21 cellular contexts compared by ENCODE assay signal in the genomic region with DNA sequence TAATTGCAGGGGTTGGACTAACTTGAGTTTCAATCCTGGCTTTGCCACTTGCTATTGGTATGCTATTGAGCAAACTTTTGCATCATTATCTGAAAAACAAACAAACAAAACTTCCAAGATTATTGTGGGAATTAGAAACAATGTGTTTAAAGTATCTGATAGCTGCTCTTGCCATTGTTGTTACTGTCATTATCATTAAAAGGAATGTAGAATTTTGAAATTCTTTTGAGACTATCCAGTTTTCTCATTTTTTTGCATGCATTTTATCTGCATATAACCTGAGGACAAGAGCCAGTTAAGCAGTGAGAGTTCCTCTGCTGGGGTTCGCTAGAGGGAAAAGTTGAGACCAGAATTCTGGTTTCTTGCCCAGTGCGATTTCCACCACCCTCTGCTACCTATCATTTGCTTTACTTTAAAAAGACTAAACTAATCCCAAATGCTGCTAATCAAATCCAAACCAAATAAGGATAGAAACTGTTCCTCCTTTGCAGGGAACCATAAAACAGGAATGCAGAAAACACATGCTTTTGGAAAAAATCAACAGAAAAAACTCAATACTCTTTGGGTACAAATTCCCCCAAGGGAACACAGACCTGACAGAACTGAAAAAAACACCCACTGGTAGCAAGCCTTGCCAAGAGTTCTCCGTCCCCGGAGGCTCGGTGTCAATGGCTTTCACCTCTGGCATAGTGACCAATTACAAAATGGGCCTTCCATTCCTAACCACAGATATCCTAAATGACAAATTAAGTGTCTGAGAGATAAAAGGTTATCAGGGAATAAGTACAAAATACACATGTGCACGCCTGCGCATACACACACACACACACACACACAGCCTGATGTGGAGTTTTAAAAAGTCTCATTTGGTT.
DNase-seq lines count a peak whose midpoint lies in the region; ATAC-seq and TF ChIP-seq lines count a peak whose summit lies in the region.
"Had no signal": no experiment of that assay in that cellular context is flagged by ENCODE, and none has a peak within 500 bp of the region (broad histone marks: within the 10 kb centered on the region; RNA-seq: fewer than 3 reads in every experiment).

No MANE protein-coding gene starts in this region.

- 26 to 27% methylated on average over 7 of the region's 7 CpGs for WGBS in GM23248 (ENCODE audit: low coverage in 1 of 2, low lambda C conversion rate in 2 of 2, missing lambda C conversion rate in 2 of 2), 2 experiments

- H2AFZ ChIP-seq in GM23248: peak overlapping the region; percentile 11; the same call in 1 of the 2 replicates

- no peak overlapping the region for H3K27ac ChIP-seq in GM23248
- no peak overlapping the region for H3K27ac ChIP-seq in left ventricle myocardium inferior (replicated peaks)
- peak overlapping the region; percentile 29 for H3K27ac ChIP-seq in subcutaneous abdominal adipose tissue (ENCODE audit: low read depth, low read length)
- H3K27ac ChIP-seq: ascending aorta, gastrocnemius medialis, left lung, sigmoid colon, stomach had no signal

- H3K9me3 Mint-ChIP-seq in stimulated activated memory B cell treated with anti-CD40 and anti-IgM and Interleukin-4, amounts not matched to agents 10 μg/mL and 1 μg/mL and 100 μg/mL, for 72 hours: no peaks in the 10 kb centered on the region

- intact Hi-C loops in left ventricle myocardium inferior (cut with micrococcal nuclease): no loop called here

- peaks cover 19% of the 10 kb centered on the region; the same call in 1 of the 2 replicates for H3F3A ChIP-seq in GM23248 (ENCODE audit: insufficient read depth)

- H3K27me3 ChIP-seq in GM23248 (replicated peaks; ENCODE audit: insufficient read depth): no peaks in the 10 kb centered on the region
- H3K27me3 ChIP-seq in left ventricle myocardium inferior (ENCODE audit: low read depth): no peaks in the 10 kb centered on the region
- no peaks in the 10 kb centered on the region for H3K27me3 ChIP-seq in subcutaneous abdominal adipose tissue (ENCODE audit: control insufficient read depth in 5 of 5, insufficient read depth in 4 of 5, low read length in 5 of 5)
- H3K27me3 ChIP-seq: ascending aorta, BE2C, gastrocnemius medialis, left lung, MG63, sigmoid colon, stomach had no signal

- H3K9ac ChIP-seq in GM23248 (no peak overlapping the region), subcutaneous abdominal adipose tissue (ENCODE audit: low read length in 5 of 5) (no peak overlapping the region)

- H3K4me1 ChIP-seq in GM23248 (ENCODE audit: insufficient read depth) (peaks cover 39% of the 10 kb centered on the region), left ventricle myocardium inferior (peaks cover 38% of the 10 kb centered on the region), subcutaneous abdominal adipose tissue (ENCODE audit: control insufficient read depth in 5 of 5, insufficient read depth in 5 of 5, low read length in 5 of 5) (peaks cover 6 to 29% (median 24%) of the 10 kb centered on the region in 5 donors)
- H3K4me1 ChIP-seq: BE2C, left lung had no signal

- no peak for ATAC-seq in GM21447 (IDR thresholded peaks at IDR 0.05; ENCODE audit: unreplicated experiment)
- no peak for ATAC-seq in stimulated activated memory B cell treated with anti-CD40 and anti-IgM and Interleukin-4, amounts not matched to agents 10 μg/mL and 1 μg/mL and 100 μg/mL, for 72 hours
- ATAC-seq: left lung had no signal

- no peaks in the 10 kb centered on the region for H3K9me2 ChIP-seq in GM23248 (ENCODE audit: insufficient read depth)

- H3K4me3 Mint-ChIP-seq in stimulated activated memory B cell treated with anti-CD40 and anti-IgM and Interleukin-4, amounts not matched to agents 10 μg/mL and 1 μg/mL and 100 μg/mL, for 72 hours: no peak overlapping the region

- peak; percentile 13 for DNase-seq in GM23248
- DNase-seq in choroid plexus epithelial cell (ENCODE audit: low read depth): peak; percentile 28
- peak; percentile 29 for DNase-seq in left ventricle myocardium inferior
- no peak for DNase-seq in iPS-NIHi7 (ENCODE audit: extremely low spot score)
- DNase-seq: activated CD4-positive, alpha-beta T cell treated with anti-CD3 and anti-CD28 coated beads, Interleukin-2, amount 50 U/mL, for 4 hours; activated naive CD4-positive, alpha-beta T cell; activated T-cell treated with anti-CD3 and anti-CD28 coated beads for 4 hours; BE2C; GF-D8; left lung; MG63; nucleus accumbens; sigmoid colon; stimulated activated CD4-positive, alpha-beta T cell treated with anti-CD3 and anti-CD28 coated beads, Interleukin-1b, Interleukin-23, amount 100 ng/mL, for 48 hours; stomach; T-helper 1 cell had no signal

- H3K4me1 Mint-ChIP-seq in stimulated activated memory B cell treated with anti-CD40 and anti-IgM and Interleukin-4, amounts not matched to agents 10 μg/mL and 1 μg/mL and 100 μg/mL, for 72 hours: no peaks in the 10 kb centered on the region

- no peak for TF ChIP-seq CTCF in choroid plexus epithelial cell (conservative IDR thresholded peaks at IDR 0.05; ENCODE audit: low read depth, low read length)
- no peak for TF ChIP-seq CTCF in left ventricle myocardium inferior (IDR thresholded peaks at IDR 0.05; ENCODE audit: borderline replicate concordance)

- H3K9me3 ChIP-seq in GM23248 (ENCODE audit: low read depth) (no peaks in the 10 kb centered on the region), left ventricle myocardium inferior (replicated peaks) (no peaks in the 10 kb centered on the region), subcutaneous abdominal adipose tissue (ENCODE audit: control insufficient read depth in 5 of 5, low read length in 5 of 5) (no peaks in the 10 kb centered on the region)
- H3K9me3 ChIP-seq: ascending aorta, BE2C, gastrocnemius medialis, left lung, MG63, sigmoid colon, stomach had no signal

- peaks cover 19% of the 10 kb centered on the region for H3K36me3 Mint-ChIP-seq in stimulated activated memory B cell treated with anti-CD40 and anti-IgM and Interleukin-4, amounts not matched to agents 10 μg/mL and 1 μg/mL and 100 μg/mL, for 72 hours

- H3K4me2 ChIP-seq in GM23248 (ENCODE audit: unreplicated experiment): peak overlapping the region; percentile 28

- no peak overlapping the region for H3K4me3 ChIP-seq in GM23248
- H3K4me3 ChIP-seq in choroid plexus epithelial cell (ENCODE audit: low read depth, low read length): no peak overlapping the region
- H3K4me3 ChIP-seq in left ventricle myocardium inferior: no peak overlapping the region
- H3K4me3 ChIP-seq in subcutaneous abdominal adipose tissue (ENCODE audit: low read depth in 1 of 5, low read length in 5 of 5): no peak overlapping the region
- H3K4me3 ChIP-seq: ascending aorta, gastrocnemius medialis, left lung, MG63, sigmoid colon, stomach had no signal

- in situ Hi-C loops in GM23248 (cut with MboI): no loop called here

- H3K36me3 ChIP-seq in GM23248 (ENCODE audit: low read depth): no peaks in the 10 kb centered on the region
- H3K36me3 ChIP-seq in left ventricle myocardium inferior: peaks cover 4% of the 10 kb centered on the region
- no peaks in the 10 kb centered on the region for H3K36me3 ChIP-seq in subcutaneous abdominal adipose tissue (ENCODE audit: control insufficient read depth in 5 of 5, insufficient read depth in 5 of 5, low read length in 5 of 5)
- H3K36me3 ChIP-seq: ascending aorta, BE2C, gastrocnemius medialis, left lung, MG63, sigmoid colon had no signal

- no peaks in the 10 kb centered on the region for H4K20me1 ChIP-seq in GM23248 (ENCODE audit: insufficient read depth)

- no peaks in the 10 kb centered on the region for H3K27me3 Mint-ChIP-seq in stimulated activated memory B cell treated with anti-CD40 and anti-IgM and Interleukin-4, amounts not matched to agents 10 μg/mL and 1 μg/mL and 100 μg/mL, for 72 hours

- no peaks in the 10 kb centered on the region for H3K79me2 ChIP-seq in GM23248 (ENCODE audit: insufficient read depth)

- H3K27ac Mint-ChIP-seq in stimulated activated memory B cell treated with anti-CD40 and anti-IgM and Interleukin-4, amounts not matched to agents 10 μg/mL and 1 μg/mL and 100 μg/mL, for 72 hours: no peak overlapping the region
